ENCODE assay signal across 8 cellular contexts in the genomic region with DNA sequence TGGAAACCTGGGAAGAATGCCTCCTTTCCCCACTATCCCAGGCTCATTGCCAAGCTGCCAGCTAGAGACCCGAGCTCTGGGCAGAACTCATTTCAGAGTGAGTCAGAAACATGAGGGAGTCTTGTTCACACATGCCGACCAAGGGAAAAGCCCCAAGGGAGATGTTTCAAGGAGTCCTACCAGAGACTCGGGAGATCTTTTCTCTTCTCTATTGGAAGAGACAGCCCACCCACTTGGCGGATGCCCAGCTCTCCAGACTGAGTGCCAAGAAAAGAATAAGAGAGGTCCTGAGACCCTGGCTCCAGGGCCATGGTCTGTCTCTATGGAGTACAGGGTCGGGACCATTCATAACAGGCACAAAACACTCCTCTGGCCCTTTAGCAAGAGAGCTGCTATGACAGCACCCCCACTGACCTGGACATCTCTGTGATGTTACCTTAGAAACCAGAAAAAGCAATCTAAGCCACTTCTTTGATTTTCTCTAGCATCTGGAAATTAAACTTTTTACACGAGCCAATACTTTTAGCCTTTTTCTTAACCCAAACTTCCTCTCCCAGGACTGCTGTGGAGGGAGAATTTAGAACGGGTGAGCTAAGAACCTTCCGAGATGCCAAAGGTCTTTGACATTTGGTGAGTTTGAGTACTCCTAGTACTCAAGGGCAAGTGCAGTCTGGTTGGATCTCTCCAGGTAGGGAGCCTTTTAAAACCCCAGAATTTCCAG. TPM values are rescaled to one million over a fixed set of nuclear protein-coding genes. Genes with fewer than 3 reads are reported as not detected.
DNase-seq lines count a peak whose midpoint lies in the region; ATAC-seq and TF ChIP-seq lines count a peak whose summit lies in the region.

No MANE protein-coding gene starts in this region.

- intact Hi-C loops in prostate gland (cut with DNase I) = no loop called here

- peak overlapping the region; percentile 56 for H3K4me2 ChIP-seq in fibroblast of lung (ENCODE audit: extremely low read depth, insufficient read depth, low read length)

- H3K4me1 ChIP-seq in fibroblast of lung (ENCODE audit: control insufficient read depth, extremely low read depth, insufficient read depth, low read length) (peaks cover 14% of the 10 kb centered on the region), prostate gland (replicated peaks) (no peaks in the 10 kb centered on the region)

- no peak overlapping the region for H3K9ac ChIP-seq in fibroblast of lung (ENCODE audit: insufficient read depth, low read length)

- H3K4me3 ChIP-seq in fibroblast of lung (replicated peaks in 1 of 4; ENCODE audit: control extremely low read depth in 1 of 4, insufficient read depth in 1 of 4, low read depth in 3 of 4, low read length in 4 of 4) (no peak overlapping the region), prostate gland (no peak overlapping the region)

- TF ChIP-seq CTCF in fibroblast of lung (conservative IDR thresholded peaks at IDR 0.05 in 1 of 2, IDR thresholded peaks at IDR 0.05 in 1 of 2; ENCODE audit: low read depth in 1 of 2, low read length in 2 of 2) (no peak), prostate gland (IDR thresholded peaks at IDR 0.05) (no peak)

- H3K27me3 ChIP-seq in fibroblast of lung (ENCODE audit: control insufficient read depth, insufficient read depth, low read length) (no peaks in the 10 kb centered on the region), prostate gland (replicated peaks; ENCODE audit: insufficient read depth) (no peaks in the 10 kb centered on the region)

- H4K20me1 ChIP-seq in fibroblast of lung (ENCODE audit: control insufficient read depth, extremely low read depth, insufficient read depth, low read length) = no peaks in the 10 kb centered on the region

- DNase-seq in C1 segment of cervical spinal cord (lab: John Stamatoyannopoulos, UW) (peak in 8 of 14 donors; percentile 26 to 76 (median 55)), NCI-H446 (lab: John Stamatoyannopoulos, UW) (peak; percentile 93 to 99), fibroblast of lung (ENCODE audit: low read depth in 2 of 2) (peak; percentile 86 to 95), prostate gland (ENCODE audit: low spot score) (peak; percentile 62), NCI-H524 (lab: John Stamatoyannopoulos, UW) (no peak)
- DNase-seq in activated CD4-positive, alpha-beta T cell treated with anti-CD3 and anti-CD28 coated beads, Interleukin-2, amount 50 U/mL, for 1 hour = no peak

- ATAC-seq in HG03521 (IDR thresholded peaks at IDR 0.05; ENCODE audit: unreplicated experiment) = no peak
- no peak for ATAC-seq in HG03135 (IDR thresholded peaks at IDR 0.05; ENCODE audit: unreplicated experiment)

- H3K36me3 ChIP-seq in fibroblast of lung (ENCODE audit: control insufficient read depth, insufficient read depth, low read length) = no peaks in the 10 kb centered on the region
- H3K36me3 ChIP-seq in prostate gland = no peaks in the 10 kb centered on the region

- H3K27ac ChIP-seq in fibroblast of lung (ENCODE audit: insufficient read depth, low read length) (peak overlapping the region; percentile 31), prostate gland (no peak overlapping the region)

- no peak overlapping the region for H2AFZ ChIP-seq in fibroblast of lung (ENCODE audit: low read length)

- H3K9me3 ChIP-seq in fibroblast of lung (ENCODE audit: control insufficient read depth, insufficient read depth, low read depth, low read length) (no peaks in the 10 kb centered on the region), prostate gland (no peaks in the 10 kb centered on the region)

- no peak for TF ChIP-seq POLR2A in prostate gland (IDR thresholded peaks at IDR 0.05)

- H3K79me2 ChIP-seq in fibroblast of lung (ENCODE audit: control insufficient read depth, insufficient read depth, low read length) = no peaks in the 10 kb centered on the region

- WGBS in prostate gland = 40% methylated on average over 8 of the region's 8 CpGs

RNA-seq across cellular contexts. Expression of gene IGFBP5, which starts 18.5 kb away (rescaled TPM):
- total RNA-seq in fibroblast of lung (783 and 1,100 TPM in 2 replicates), prostate gland (100 to 1,000 TPM; 162 to 319 TPM)
- polyA plus RNA-seq in fibroblast of lung = 712 and 2,607 TPM in 2 replicates
- polyA plus RNA-seq in fibroblast of lung (2012) = 532 and 2,380 TPM in 2 replicates
- polyA minus RNA-seq in fibroblast of lung (ENCODE audit: low replicate concordance) = 654 and 2,537 TPM in 2 replicates

Comparison
In these comparisons a context has a peak if more than half of its experiments do, and no peak if none do; other contexts are left out.
1. DNase-seq: peak in C1 segment of cervical spinal cord (8 of 14), NCI-H446 (2 of 2), fibroblast of lung (2 of 2) and prostate gland (single experiment); none in activated CD4-positive, alpha-beta T cell treated with anti-CD3 and anti-CD28 coated beads, Interleukin-2, amount 50 U/mL, for 1 hour (single experiment) and NCI-H524 (0 of 2).